10 cellular contexts compared by ENCODE assay signal in the genomic region with DNA sequence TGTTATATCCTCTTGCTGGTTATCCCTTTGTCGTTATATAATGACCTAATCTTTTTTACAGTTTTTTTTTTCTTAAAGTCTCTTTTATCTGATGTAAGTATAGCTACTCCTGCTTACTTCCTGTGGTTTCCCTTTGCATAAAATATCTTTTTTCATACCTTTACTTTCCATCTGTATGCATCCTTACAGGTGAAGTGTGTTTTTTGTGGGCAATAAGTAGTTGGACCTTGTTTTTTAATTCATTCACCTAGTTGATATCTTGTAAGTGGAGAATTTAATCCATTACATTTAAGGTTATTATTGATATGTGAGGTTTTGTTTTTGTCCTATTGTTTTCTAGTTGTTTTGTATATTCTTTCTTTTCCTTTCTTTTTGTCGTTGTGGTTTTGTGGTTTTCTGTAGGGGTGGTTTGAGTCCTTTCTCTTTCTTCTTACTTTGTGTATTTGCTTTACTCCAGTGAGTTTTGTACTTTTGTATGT.
DNase-seq lines count a peak whose midpoint lies in the region; ATAC-seq and TF ChIP-seq lines count a peak whose summit lies in the region.
"Had no signal": no experiment of that assay in that cellular context is flagged by ENCODE, and none has a peak within 500 bp of the region (broad histone marks: within the 10 kb centered on the region; RNA-seq: fewer than 3 reads in every experiment).

No MANE protein-coding gene starts in this region.

- peak overlapping the region; percentile 39 for H3K27ac Mint-ChIP-seq in activated naive CD8-positive, alpha-beta T cell treated with anti-CD3 and anti-CD28 coated beads for 36 hours

- TF ChIP-seq CTCF in GM12865 (IDR thresholded peaks at IDR 0.05; ENCODE audit: insufficient read depth, low read depth, low read length, missing control alignments) (no peak), GM20000 (IDR thresholded peaks at IDR 0.05; ENCODE audit: extremely low read depth, missing control alignments) (no peak)

- peak overlapping the region; percentile 39 for H3K4me3 Mint-ChIP-seq in activated naive CD8-positive, alpha-beta T cell treated with anti-CD3 and anti-CD28 coated beads for 36 hours

- H3K36me3 Mint-ChIP-seq in activated naive CD8-positive, alpha-beta T cell treated with anti-CD3 and anti-CD28 coated beads for 36 hours: peaks cover 62% of the 10 kb centered on the region

- H3K4me1 Mint-ChIP-seq in activated naive CD8-positive, alpha-beta T cell treated with anti-CD3 and anti-CD28 coated beads for 36 hours: peaks cover 31% of the 10 kb centered on the region

- no peak overlapping the region; the same call in 1 of the 2 replicates for H3K4me3 ChIP-seq in GM12865 (ENCODE audit: low read depth, low read length)
- H3K4me3 ChIP-seq: PC-9 had no signal

- DNase-seq in GM12865 (ENCODE audit: low read depth) (peak; percentile 53), GM20000 (ENCODE audit: low spot score) (peak; percentile 37), AG08396 (ENCODE audit: low spot score) (no peak), activated gamma-delta T cell treated with Interleukin-2 at 50 U/mL for 16 hours (no peak), DMS79 treated with DMSO at 0.1 percent for 48 hours (lab: John Stamatoyannopoulos, UW) (no peak)
- DNase-seq in activated naive CD8-positive, alpha-beta T cell treated with anti-CD3 and anti-CD28 coated beads for 36 hours: no peak
- DNase-seq in stimulated activated naive CD4-positive, alpha-beta T cell treated with Interleukin-2 at 50 U/mL for 16 hours (lab: John Stamatoyannopoulos, UW): no peak
- DNase-seq: mammary epithelial cell, PC-9 had no signal

- H3K9me3 Mint-ChIP-seq in activated naive CD8-positive, alpha-beta T cell treated with anti-CD3 and anti-CD28 coated beads for 36 hours: peaks cover 35% of the 10 kb centered on the region

- peak; percentile 87 for ATAC-seq in HG03354 (IDR thresholded peaks at IDR 0.05; ENCODE audit: poor library complexity, severe bottlenecking, unreplicated experiment)

- no peaks in the 10 kb centered on the region for H3K27me3 Mint-ChIP-seq in activated naive CD8-positive, alpha-beta T cell treated with anti-CD3 and anti-CD28 coated beads for 36 hours

Comparison
In these comparisons a context has a peak if more than half of its experiments do, and no peak if none do; other contexts are left out.
1. DNase-seq: peak in GM12865 (single experiment) and GM20000 (single experiment); none in activated naive CD8-positive, alpha-beta T cell treated with anti-CD3 and anti-CD28 coated beads for 36 hours (single experiment), AG08396 (single experiment), activated gamma-delta T cell treated with Interleukin-2 at 50 U/mL for 16 hours (single experiment), stimulated activated naive CD4-positive, alpha-beta T cell treated with Interleukin-2 at 50 U/mL for 16 hours (single experiment) and DMS79 treated with DMSO at 0.1 percent for 48 hours (single experiment).